Comparison of ENCODE assay signal across 7 cellular contexts in the genomic region with DNA sequence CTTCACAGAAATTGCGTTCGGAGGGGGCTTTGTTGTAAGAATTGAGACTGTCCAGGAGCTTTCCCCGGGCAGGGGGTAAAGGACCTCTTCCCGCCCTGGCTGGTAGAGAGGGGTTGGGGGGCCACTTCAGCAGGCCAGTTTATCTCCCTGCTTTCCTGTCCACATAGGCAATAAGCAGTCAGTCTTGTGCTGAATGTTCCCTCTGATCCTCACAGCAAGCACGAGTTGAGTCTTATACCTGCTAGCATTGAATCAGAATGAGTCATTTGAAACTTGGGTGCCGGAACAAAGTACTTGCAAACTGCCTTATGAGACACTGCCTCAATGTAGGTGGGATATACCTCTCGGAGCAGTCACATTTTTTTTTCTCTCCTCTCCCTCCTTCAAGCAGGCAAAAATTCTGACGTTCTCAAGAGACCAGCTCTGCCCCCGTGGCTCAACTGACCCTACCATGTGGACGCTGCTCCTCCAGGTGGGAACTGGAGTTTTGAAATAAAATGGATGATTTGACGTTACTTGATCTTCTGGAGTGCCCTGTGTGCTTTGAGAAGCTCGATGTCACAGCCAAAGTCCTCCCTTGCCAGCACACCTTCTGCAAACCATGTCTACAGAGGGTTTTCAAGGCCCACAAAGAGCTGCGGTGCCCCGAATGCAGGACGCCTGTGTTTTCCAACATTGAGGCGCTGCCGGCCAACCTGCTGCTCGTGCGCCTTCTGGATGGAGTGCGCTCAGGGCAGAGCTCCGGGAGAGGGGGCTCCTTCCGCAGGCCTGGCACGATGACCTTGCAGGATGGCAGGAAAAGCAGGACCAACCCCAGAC. TPM values are rescaled to one million over a fixed set of nuclear protein-coding genes. Genes with fewer than 3 reads are reported as not detected.
DNase-seq lines count a peak whose midpoint lies in the region; ATAC-seq and TF ChIP-seq lines count a peak whose summit lies in the region.

No MANE protein-coding gene starts in this region.

- DNase-seq in NB4 (ENCODE audit: low read depth): peak; percentile 27
- peak; percentile 39 for DNase-seq in fibroblast of pulmonary artery (ENCODE audit: low read depth)
- DNase-seq in spleen: no peak
- DNase-seq in endothelial cell (ENCODE audit: low spot score): no peak

- no peak overlapping the region for H3K4me3 Mint-ChIP-seq in endothelial cell (ENCODE audit: unreplicated experiment)

- H3K4me1 Mint-ChIP-seq in endothelial cell (ENCODE audit: unreplicated experiment): peaks cover 3% of the 10 kb centered on the region

- no peak overlapping the region for H3K27ac Mint-ChIP-seq in endothelial cell (ENCODE audit: unreplicated experiment)

- peaks cover 0 to 63% (median 8%) of the 10 kb centered on the region in 7 donors for H3K27me3 ChIP-seq in spleen (replicated peaks in 1 of 7)

- peak; percentile 53 for ATAC-seq in GM21717 (IDR thresholded peaks at IDR 0.05; ENCODE audit: unreplicated experiment)
- no peak for ATAC-seq in GM21737 (IDR thresholded peaks at IDR 0.05; ENCODE audit: unreplicated experiment)

- no peaks in the 10 kb centered on the region for H3K9me3 Mint-ChIP-seq in endothelial cell (ENCODE audit: unreplicated experiment)

- no peak for TF ChIP-seq CTCF in NB4 (IDR thresholded peaks at IDR 0.05; ENCODE audit: low read depth, low read length)
- TF ChIP-seq CTCF in fibroblast of pulmonary artery (IDR thresholded peaks at IDR 0.05; ENCODE audit: low read length, missing control alignments): no peak
- TF ChIP-seq CTCF in spleen (IDR thresholded peaks at IDR 0.05 in 8 of 11, conservative IDR thresholded peaks at IDR 0.05 in 3 of 11): no peak
- no peak for TF ChIP-seq CTCF in endothelial cell (IDR thresholded peaks at IDR 0.05; ENCODE audit: unreplicated experiment)

- no peak overlapping the region for H3K4me3 ChIP-seq in NB4 (ENCODE audit: low read depth, low read length)
- H3K4me3 ChIP-seq in fibroblast of pulmonary artery (replicated peaks; ENCODE audit: low read depth, low read length): peak overlapping the region; percentile 61
- peak overlapping the region; percentile 33 to 54 (median 45) for H3K4me3 ChIP-seq in skin epidermis
- no peak overlapping the region for H3K4me3 ChIP-seq in spleen

- 73 to 78% (median 76%) methylated on average over 13 to 23 of the region's 23 CpGs for WGBS in spleen, 5 donors

- no peaks in the 10 kb centered on the region for H3K9me3 ChIP-seq in spleen

- no peaks in the 10 kb centered on the region for H3K36me3 ChIP-seq in spleen

- TF ChIP-seq POLR2A in NB4 (IDR thresholded peaks at IDR 0.05; ENCODE audit: extremely low read depth, insufficient read length) (no peak), spleen (IDR thresholded peaks at IDR 0.05) (no peak)

- H3K36me3 Mint-ChIP-seq in endothelial cell (ENCODE audit: low read depth, unreplicated experiment): no peaks in the 10 kb centered on the region

- peak overlapping the region in 20 of 21 experiments; percentile 45 to 89 (median 80) for H3K27ac ChIP-seq in skin epidermis
- H3K27ac ChIP-seq in spleen: no peak overlapping the region

- H3K27me3 Mint-ChIP-seq in endothelial cell (ENCODE audit: unreplicated experiment): peaks cover 4% of the 10 kb centered on the region

- intact Hi-C loops in spleen (cut with DNase I; ENCODE audit: low total_unique reads): no loop called here

- H3K4me1 ChIP-seq in spleen: peaks cover 0 to 10% (median 3%) of the 10 kb centered on the region in 6 donors

RNA-seq across cellular contexts. Expression of a gene that starts 1.3 kb away (rescaled TPM):
- under 1 TPM in 5 of 7 donors, not detected in 2; 0.07 to 0.44 (median 0.13) TPM for total RNA-seq in spleen
- polyA plus RNA-seq in spleen: under 1 TPM; 0.04 to 0.11 (median 0.10) TPM
- total RNA-seq in endothelial cell (ENCODE audit: unreplicated experiment): 0.23 TPM

Comparison
In these comparisons a context has a peak if more than half of its experiments do, and no peak if none do; other contexts are left out.
1. DNase-seq: peak in NB4 (single experiment) and fibroblast of pulmonary artery (single experiment); none in spleen (single experiment) and endothelial cell (single experiment).
2. H3K4me3 ChIP-seq: peak in fibroblast of pulmonary artery (single experiment) and skin epidermis (7 of 7); none in NB4 (single experiment) and spleen (0 of 8).
3. H3K27ac ChIP-seq: peak in skin epidermis (20 of 21); none in spleen (0 of 8).